Comparison of ENCODE assay signal across 8 cellular contexts in the genomic region with DNA sequence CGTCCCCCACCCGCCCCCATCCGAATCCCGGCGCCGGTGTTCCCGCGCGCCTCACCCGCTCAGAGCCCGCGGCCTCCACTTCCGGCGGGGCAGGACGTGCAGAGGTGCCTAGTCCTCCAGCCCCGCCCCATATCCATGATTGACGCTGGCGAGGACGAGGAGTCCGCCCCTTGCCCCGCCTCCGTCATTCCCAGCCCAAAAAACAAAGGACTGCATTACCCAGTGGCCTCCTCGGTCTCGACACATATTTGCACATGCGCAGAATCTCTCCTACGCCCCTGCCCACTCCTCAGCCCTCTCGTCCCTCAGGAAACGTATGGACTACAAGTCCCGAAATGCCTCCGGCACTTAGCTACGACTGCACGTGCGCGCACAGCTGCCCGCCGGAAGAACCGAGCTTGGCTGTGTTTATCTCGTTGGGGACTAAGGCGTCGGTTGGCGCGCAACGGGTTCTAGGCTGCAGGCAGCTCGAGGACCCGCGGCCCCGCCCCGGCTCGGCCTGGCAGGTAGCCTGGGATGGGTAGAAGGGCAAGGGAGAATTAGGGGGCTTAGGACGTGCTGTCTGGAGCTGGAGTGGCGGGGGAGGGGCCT. TPM values are rescaled to one million over a fixed set of nuclear protein-coding genes. Genes with fewer than 3 reads are reported as not detected.
DNase-seq lines count a peak whose midpoint lies in the region; ATAC-seq, FAIRE-seq and TF ChIP-seq lines count a peak whose summit lies in the region.

A gene with protein sequence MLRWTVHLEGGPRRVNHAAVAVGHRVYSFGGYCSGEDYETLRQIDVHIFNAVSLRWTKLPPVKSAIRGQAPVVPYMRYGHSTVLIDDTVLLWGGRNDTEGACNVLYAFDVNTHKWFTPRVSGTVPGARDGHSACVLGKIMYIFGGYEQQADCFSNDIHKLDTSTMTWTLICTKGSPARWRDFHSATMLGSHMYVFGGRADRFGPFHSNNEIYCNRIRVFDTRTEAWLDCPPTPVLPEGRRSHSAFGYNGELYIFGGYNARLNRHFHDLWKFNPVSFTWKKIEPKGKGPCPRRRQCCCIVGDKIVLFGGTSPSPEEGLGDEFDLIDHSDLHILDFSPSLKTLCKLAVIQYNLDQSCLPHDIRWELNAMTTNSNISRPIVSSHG (plus strand): TSS at position 407 of the 591 bp plus-strand sequence. CDS start 2,944 bp downstream, outside the sequence.
TSS of gene MEA1 (minus strand) at position 104 of the 591 bp plus-strand sequence. CDS start 133 bp downstream, outside the sequence.

- BruUV-seq in HepG2 (replicated peaks; lab: Mats Ljungman, UMichigan): no TSS peak

- no peaks in the 10 kb centered on the region for H4K20me1 ChIP-seq in HepG2 (ENCODE audit: insufficient read depth, low read length)

- CTCF ChIA-PET in activated CD4-positive, alpha-beta memory T cell treated with anti-CD3 and anti-CD28 coated beads for 36 hours (lab: Charles Lee): interaction anchor here (0.5 to 1.2 kb wide), 3 partner anchors 34 to 130 kb away, joined by 3 to 7 read pairs (median 4); no protein-coding TSS in a partner anchor
- CTCF ChIA-PET in HepG2 (lab: Yijun Ruan, JAX; ENCODE audit: low intra/inter-chr PET ratio, low total read pairs): no interaction called here

- no peak for TF ChIP-seq RAD21 in HepG2 (CRISPR knock-in tag; IDR thresholded peaks at IDR 0.05)

- DNase-seq in CD1c-positive myeloid dendritic cell (ENCODE audit: extremely low spot score) (peak; percentile 99), NCI-H82 treated with DMSO at 0.1 percent for 48 hours (lab: John Stamatoyannopoulos, UW; ENCODE audit: unreplicated experiment) (peak; percentile 100), dermis microvascular lymphatic vessel endothelial cell (ENCODE audit: low read depth in 2 of 2) (peak; percentile 100), HepG2 (ENCODE audit: low spot score) (peak; percentile 100)
- peak; percentile 100 for DNase-seq in activated CD4-positive, alpha-beta memory T cell treated with anti-CD3 and anti-CD28 coated beads for 36 hours
- peak; percentile 98 for DNase-seq in stimulated activated CD4-positive, alpha-beta T cell treated with anti-CD3 and anti-CD28 coated beads, Interleukin-4, amount 100 ng/mL, for 1 hour

- POLR2A ChIA-PET in activated CD4-positive, alpha-beta memory T cell treated with anti-CD3 and anti-CD28 coated beads for 36 hours (lab: Charles Lee): interaction anchor here (0.5 to 3.2 kb wide), 12 partner anchors 8 to 136 kb away, joined by 3 to 15 read pairs (median 5); partner anchors contain the start of genes CNPY3, CUL7, KLC4 and MRPL2
- POLR2A ChIA-PET in HepG2 (lab: Yijun Ruan, JAX): interaction anchor here (0.6 to 5.3 kb wide), 33 partner anchors 10 to 503 kb away, joined by 3 to 76 read pairs (median 6); partner anchors contain the start of genes CNPY3, CUL7, CUL9 and GNMT

- peaks cover 34% of the 10 kb centered on the region for H3K79me2 ChIP-seq in HepG2 (ENCODE audit: insufficient read depth, low read length)

- under 1% methylated on average over 47 of the region's 51 CpGs for WGBS in HepG2 (ENCODE audit: low lambda C conversion rate)

- H3K4me3 ChIP-seq in HepG2 (replicated peaks in 1 of 3; ENCODE audit: insufficient read depth in 1 of 3, low read depth in 2 of 3, low read length in 3 of 3): peak within 1 kb of the TSS; percentile 88 to 93 (median 91)

- intact Hi-C loops in activated CD4-positive, alpha-beta memory T cell treated with anti-CD3 and anti-CD28 coated beads for 36 hours (cut with micrococcal nuclease): loop anchor here (1.0 to 5.0 kb wide), 9 partner anchors 8 to 413 kb away; partner anchors contain the start of genes ABCC10, CNPY3, CUL7 and KLC4
- intact Hi-C loops in HepG2 (cut with micrococcal nuclease; ENCODE audit: unreplicated experiment): loop anchor here (1.0 to 5.0 kb wide), 4 partner anchors 30 to 52 kb away; partner anchors contain the start of genes CUL7, GNMT and PPP2R5D

- peaks cover 23 to 58% of the 10 kb centered on the region in 2 experiments for H3K36me3 ChIP-seq in HepG2 (replicated peaks in 1 of 2; ENCODE audit: control insufficient read depth in 1 of 2, insufficient read depth in 2 of 2, low read length in 2 of 2)

- peak; percentile 100 for FAIRE-seq in HepG2 (lab: Jason Lieb, UNC)

- H3K4me2 ChIP-seq in HepG2 (ENCODE audit: low read depth, low read length): peak within 1 kb of the TSS; percentile 98

- peak within 1 kb of the TSS; percentile 82 for H3K9ac ChIP-seq in HepG2 (ENCODE audit: insufficient read depth, low read depth, low read length)

- no peaks in the 10 kb centered on the region for H3K9me3 Mint-ChIP-seq in activated CD4-positive, alpha-beta memory T cell treated with anti-CD3 and anti-CD28 coated beads for 36 hours

- in situ Hi-C loops in HepG2 (cut with HindIII; ENCODE audit: extremely low pct_ligation_motif_present, low pct_unique_long_range_greater_than_20kb): no loop called here

- H3K27me3 Mint-ChIP-seq in activated CD4-positive, alpha-beta memory T cell treated with anti-CD3 and anti-CD28 coated beads for 36 hours: no peaks in the 10 kb centered on the region

- peaks cover 38% of the 10 kb centered on the region for H3K4me1 ChIP-seq in HepG2 (ENCODE audit: insufficient read depth, low read length)

- H3K4me3 Mint-ChIP-seq in activated CD4-positive, alpha-beta memory T cell treated with anti-CD3 and anti-CD28 coated beads for 36 hours: peak within 1 kb of the TSS; percentile 94

- peak within 1 kb of the TSS; percentile 87 for H3K27ac Mint-ChIP-seq in activated CD4-positive, alpha-beta memory T cell treated with anti-CD3 and anti-CD28 coated beads for 36 hours

- peak in 1 of 2 experiments; percentile 68; a peak in 2 of 4 replicates for TF ChIP-seq POLR2A in HepG2 (IDR thresholded peaks at IDR 0.05; ENCODE audit: insufficient read depth in 1 of 2, low read depth in 2 of 2, low read length in 2 of 2)

- peak; percentile 93 for ATAC-seq in GM19438 (IDR thresholded peaks at IDR 0.05; ENCODE audit: low read depth, unreplicated experiment)
- ATAC-seq in HG03575 (IDR thresholded peaks at IDR 0.05; ENCODE audit: extremely low read depth, insufficient number of reproducible peaks, low FRiP score, unreplicated experiment): peak; percentile 85
- ATAC-seq in HepG2: peak; percentile 94

- H3K9me3 ChIP-seq in HepG2 (ENCODE audit: low read length): no peaks in the 10 kb centered on the region

- H2AFZ ChIP-seq in HepG2 (ENCODE audit: low read length): no peak within 1 kb of the TSS

- TF ChIP-seq EP300 in HepG2 (IDR thresholded peaks at IDR 0.05; ENCODE audit: low read depth in 2 of 2, low read length in 2 of 2): no peak; a peak in 1 of 4 replicates
- no peak for TF ChIP-seq EP300 in HepG2 (CRISPR knock-in tag; IDR thresholded peaks at IDR 0.05; ENCODE audit: borderline replicate concordance)

- no peak for TF ChIP-seq CTCF in HepG2 (CRISPR knock-in tag; IDR thresholded peaks at IDR 0.05)

- peaks cover 55% of the 10 kb centered on the region for H3K4me1 Mint-ChIP-seq in activated CD4-positive, alpha-beta memory T cell treated with anti-CD3 and anti-CD28 coated beads for 36 hours (ENCODE audit: low read depth)

- peaks cover 40% of the 10 kb centered on the region for H3K36me3 Mint-ChIP-seq in activated CD4-positive, alpha-beta memory T cell treated with anti-CD3 and anti-CD28 coated beads for 36 hours

- H3K27me3 ChIP-seq in HepG2 (ENCODE audit: control insufficient read depth in 1 of 2, insufficient read depth in 2 of 2, low read length in 2 of 2): no peaks in the 10 kb centered on the region; a peak in 1 of 5 replicates

- peak within 1 kb of the TSS; percentile 44 for H3K27ac ChIP-seq in HepG2 (ENCODE audit: extremely low read length, insufficient read depth, low read length)

RNA-seq across cellular contexts. Expression of the first gene that starts in this region (rescaled TPM):
- total RNA-seq in activated CD4-positive, alpha-beta memory T cell treated with anti-CD3 and anti-CD28 coated beads for 36 hours: 10 to 100 TPM; 48.1 to 52.3 TPM
- 131 and 152 TPM in 2 replicates for total RNA-seq in dermis microvascular lymphatic vessel endothelial cell
- total RNA-seq in HepG2 (2016; rRNA removed; fragmentation: Illumina TruSeq; extraction: Trizol): 91.5 and 92.5 TPM in 2 replicates
- 92.6 and 104 TPM in 2 replicates for total RNA-seq in HepG2 (2016; cell fraction: cytosol; rRNA removed; fragmentation: Illumina TruSeq; extraction: Trizol; ENCODE audit: low read depth)
- total RNA-seq in HepG2 (2016; cell fraction: insoluble cytoplasmic fraction; rRNA removed; fragmentation: Illumina TruSeq; extraction: Trizol): 81.4 and 95.9 TPM in 2 replicates
- 165 and 174 TPM in 2 replicates for total RNA-seq in HepG2 (2016; cell fraction: membrane; rRNA removed; fragmentation: Illumina TruSeq; extraction: Trizol)
- total RNA-seq in HepG2 (2016; cell fraction: nucleus; rRNA removed; fragmentation: Illumina TruSeq; extraction: Trizol): 33.2 and 38.7 TPM in 2 replicates
- 78.3 and 98.4 TPM in 2 replicates for polyA plus RNA-seq in HepG2 (2011; rRNA removed)
- 97.5 and 104 TPM in 2 replicates for polyA plus RNA-seq in HepG2 (2011; cell fraction: cytosol; rRNA removed)
- polyA plus RNA-seq in HepG2 (2011; cell fraction: nucleus; rRNA removed): 95.1 and 97.9 TPM in 2 replicates
- 81.6 and 83.1 TPM in 2 replicates for polyA plus RNA-seq in HepG2 (2012)
- 89.0 and 108 TPM in 2 replicates for polyA plus RNA-seq in HepG2 (2016; cell fraction: cytosol; fragmentation: Illumina TruSeq; extraction: Trizol; ENCODE audit: low read depth)
- 74.1 and 85.8 TPM in 2 replicates for polyA plus RNA-seq in HepG2 (2016; cell fraction: insoluble cytoplasmic fraction; fragmentation: Illumina TruSeq; extraction: Trizol; ENCODE audit: low read depth)
- 126 and 140 TPM in 2 replicates for polyA plus RNA-seq in HepG2 (2016; cell fraction: membrane; fragmentation: Illumina TruSeq; extraction: Trizol; ENCODE audit: low read depth)
- 57.9 and 59.0 TPM in 2 replicates for polyA plus RNA-seq in HepG2 (2016; cell fraction: nucleus; fragmentation: Illumina TruSeq; extraction: Trizol; ENCODE audit: insufficient read depth, low read depth)
- polyA minus RNA-seq in HepG2 (2011; rRNA and poly(A)+ RNA removed; ENCODE audit: low replicate concordance): 126 and 143 TPM in 2 replicates
- polyA minus RNA-seq in HepG2 (2011; cell fraction: cytosol; rRNA and poly(A)+ RNA removed): 36.5 and 39.9 TPM in 2 replicates
- 18.9 and 19.6 TPM in 2 replicates for polyA minus RNA-seq in HepG2 (2011; cell fraction: nucleus; rRNA and poly(A)+ RNA removed)

RNA-seq across cellular contexts. Expression of gene MEA1, which starts in this region (rescaled TPM):
- 10 to 100 TPM; 90.2 to 94.4 TPM for total RNA-seq in activated CD4-positive, alpha-beta memory T cell treated with anti-CD3 and anti-CD28 coated beads for 36 hours
- total RNA-seq in dermis microvascular lymphatic vessel endothelial cell (35.3 and 39.2 TPM in 2 replicates), HepG2 (2016; rRNA removed; fragmentation: Illumina TruSeq; extraction: Trizol) (86.2 and 110 TPM in 2 replicates)
- 73.4 and 74.1 TPM in 2 replicates for total RNA-seq in HepG2 (2016; cell fraction: cytosol; rRNA removed; fragmentation: Illumina TruSeq; extraction: Trizol; ENCODE audit: low read depth)
- 91.8 and 113 TPM in 2 replicates for total RNA-seq in HepG2 (2016; cell fraction: insoluble cytoplasmic fraction; rRNA removed; fragmentation: Illumina TruSeq; extraction: Trizol)
- 73.5 and 81.5 TPM in 2 replicates for total RNA-seq in HepG2 (2016; cell fraction: membrane; rRNA removed; fragmentation: Illumina TruSeq; extraction: Trizol)
- 28.1 and 30.3 TPM in 2 replicates for total RNA-seq in HepG2 (2016; cell fraction: nucleus; rRNA removed; fragmentation: Illumina TruSeq; extraction: Trizol)
- polyA plus RNA-seq in HepG2 (2011; rRNA removed): 75.6 and 76.6 TPM in 2 replicates
- 82.4 and 83.4 TPM in 2 replicates for polyA plus RNA-seq in HepG2 (2011; cell fraction: cytosol; rRNA removed)
- 22.5 and 25.9 TPM in 2 replicates for polyA plus RNA-seq in HepG2 (2011; cell fraction: nucleus; rRNA removed)
- polyA plus RNA-seq in HepG2 (2012): 72.3 and 76.5 TPM in 2 replicates
- 90.9 and 98.9 TPM in 2 replicates for polyA plus RNA-seq in HepG2 (2016; cell fraction: cytosol; fragmentation: Illumina TruSeq; extraction: Trizol; ENCODE audit: low read depth)
- 153 and 161 TPM in 2 replicates for polyA plus RNA-seq in HepG2 (2016; cell fraction: insoluble cytoplasmic fraction; fragmentation: Illumina TruSeq; extraction: Trizol; ENCODE audit: low read depth)
- polyA plus RNA-seq in HepG2 (2016; cell fraction: membrane; fragmentation: Illumina TruSeq; extraction: Trizol; ENCODE audit: low read depth): 89.0 and 95.5 TPM in 2 replicates
- polyA plus RNA-seq in HepG2 (2016; cell fraction: nucleus; fragmentation: Illumina TruSeq; extraction: Trizol; ENCODE audit: insufficient read depth, low read depth): 64.2 and 67.4 TPM in 2 replicates
- 46.4 and 87.1 TPM in 2 replicates for polyA minus RNA-seq in HepG2 (2011; rRNA and poly(A)+ RNA removed; ENCODE audit: low replicate concordance)
- polyA minus RNA-seq in HepG2 (2011; cell fraction: cytosol; rRNA and poly(A)+ RNA removed): 19.0 and 23.8 TPM in 2 replicates
- polyA minus RNA-seq in HepG2 (2011; cell fraction: nucleus; rRNA and poly(A)+ RNA removed): 15.2 and 18.8 TPM in 2 replicates

Comparison
In these comparisons a context has a peak if more than half of its experiments do, and no peak if none do; other contexts are left out.
1. Peak in every context shown above with its lines: DNase-seq, ATAC-seq, H3K4me3 ChIP-seq and H3K27ac ChIP-seq.